Comparison of ENCODE assay signal across 8 cellular contexts in the genomic region with DNA sequence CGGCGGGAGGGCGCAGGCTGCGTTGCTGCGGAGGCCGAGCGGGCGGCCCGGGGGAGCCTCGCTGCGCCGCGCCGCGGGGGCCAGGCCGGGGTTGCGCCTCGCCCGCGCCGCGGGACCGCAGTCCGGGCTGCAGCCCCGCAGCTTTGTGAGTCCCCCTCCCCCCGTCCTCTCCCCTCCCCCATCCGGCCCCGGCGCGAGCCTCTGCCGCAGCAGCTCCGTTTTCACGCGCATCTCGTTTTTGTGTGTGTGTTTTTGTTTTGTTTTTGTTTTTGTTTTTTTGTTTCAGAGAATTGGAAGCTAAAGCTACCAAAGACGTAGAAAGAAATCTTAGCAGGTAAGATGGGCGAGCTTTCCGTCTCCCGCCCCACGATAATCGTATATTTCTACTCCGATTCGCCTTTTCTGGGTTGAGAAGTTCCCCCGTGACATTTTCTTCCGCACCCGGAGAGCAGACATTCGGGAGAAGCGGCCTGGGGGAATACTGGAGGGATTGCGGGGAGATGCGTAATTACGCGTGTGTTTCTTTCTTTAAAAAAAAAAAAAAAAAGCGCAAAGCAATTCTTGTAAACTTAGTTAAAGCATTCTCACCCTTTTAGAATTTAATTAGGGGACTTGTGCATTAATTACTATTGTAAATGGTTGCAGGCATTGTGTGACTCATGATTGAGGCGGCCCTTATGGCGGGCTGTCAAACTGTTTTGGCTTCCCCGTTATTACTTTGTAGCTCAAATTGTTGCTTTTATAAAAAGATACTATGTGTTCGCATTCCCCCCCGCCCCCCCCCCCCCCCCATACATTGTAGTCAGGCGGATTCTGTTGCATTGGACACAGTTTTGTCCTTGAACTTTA. TPM values are rescaled to one million over a fixed set of nuclear protein-coding genes. Genes with fewer than 3 reads are reported as not detected.
DNase-seq lines count a peak whose midpoint lies in the region; ATAC-seq, FAIRE-seq and TF ChIP-seq lines count a peak whose summit lies in the region.

No MANE protein-coding gene starts in this region.

- peak; percentile 8 to 50 (median 17) for DNase-seq in T-helper 2 cell
- peak; percentile 42 for DNase-seq in bronchial epithelial cell (ENCODE audit: low read depth)
- no peak for DNase-seq in left lobe of liver (ENCODE audit: low spot score)
- DNase-seq in stimulated activated CD4-positive, alpha-beta T cell treated with anti-CD3 and anti-CD28 coated beads, TNF-alpha, amount 100 ng/mL, for 4 hours (ENCODE audit: low read depth in 3 of 3): peak in 2 of 3 experiments; percentile 9 to 23
- DNase-seq in glomerular visceral epithelial cell (ENCODE audit: extremely low spot score): no peak
- no peak for DNase-seq in DMS79 treated with DMSO at 0.1 percent for 48 hours (lab: John Stamatoyannopoulos, UW)

- TF ChIP-seq CTCF in bronchial epithelial cell (IDR thresholded peaks at IDR 0.05; ENCODE audit: insufficient read depth, low read length, severe bottlenecking): no peak

- H3K27me3 ChIP-seq in bronchial epithelial cell (ENCODE audit: control insufficient read depth, insufficient read depth, low read length): no peaks in the 10 kb centered on the region

- ATAC-seq in HG02943 (IDR thresholded peaks at IDR 0.05; ENCODE audit: low read depth, unreplicated experiment) (peak; percentile 26), left lobe of liver (peak; percentile 32)

- FAIRE-seq in bronchial epithelial cell (lab: Jason Lieb, UNC): no peak

- H3K4me3 ChIP-seq in GM08714 (ENCODE audit: low read length) (peak overlapping the region; percentile 99), bronchial epithelial cell (ENCODE audit: low read depth, low read length) (peak overlapping the region; percentile 75)

- peaks cover 3% of the 10 kb centered on the region for H3K36me3 ChIP-seq in bronchial epithelial cell (ENCODE audit: control insufficient read depth, insufficient read depth, low read length)

RNA-seq across cellular contexts. Expression of a gene that starts 0.7 kb away (rescaled TPM):
- total RNA-seq in bronchial epithelial cell: 14.2 and 17.8 TPM in 2 replicates
- total RNA-seq in left lobe of liver: 33.7 TPM

Comparison
In these comparisons a context has a peak if more than half of its experiments do, and no peak if none do; other contexts are left out.
1. DNase-seq: peak in T-helper 2 cell (5 of 5), bronchial epithelial cell (single experiment) and stimulated activated CD4-positive, alpha-beta T cell treated with anti-CD3 and anti-CD28 coated beads, TNF-alpha, amount 100 ng/mL, for 4 hours (2 of 3); none in left lobe of liver (single experiment), glomerular visceral epithelial cell (single experiment) and DMS79 treated with DMSO at 0.1 percent for 48 hours (single experiment).